In the genomic region with DNA sequence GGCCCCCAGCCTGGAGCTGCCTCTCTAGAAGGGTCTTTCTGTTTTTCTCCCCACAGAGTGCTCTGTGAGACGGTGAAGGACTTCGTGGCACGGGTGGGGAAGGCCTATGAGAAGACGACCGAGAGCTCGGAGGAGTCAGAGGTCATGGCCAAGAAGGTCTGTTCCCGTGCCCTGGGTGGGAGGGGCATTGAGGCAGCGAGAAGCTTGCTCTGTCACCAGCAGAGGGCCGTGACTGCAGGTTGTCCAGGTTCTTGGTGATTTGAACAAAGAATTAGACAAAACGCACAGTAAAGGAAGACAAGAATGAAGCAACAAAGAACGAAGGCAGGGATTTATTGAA, we compare ENCODE assay signal across 1 cellular context.
TF ChIP-seq lines count a peak whose summit lies in the region.

No MANE protein-coding gene starts in this region.

TF ChIP-seq in SK-N-SH treated with all-trans-retinoic acid at 6 μM for 48 hours, 23 proteins besides CTCF, POLR2A, EP300 and RAD21 (continued from another document):
- TF ChIP-seq, protein P1, sequence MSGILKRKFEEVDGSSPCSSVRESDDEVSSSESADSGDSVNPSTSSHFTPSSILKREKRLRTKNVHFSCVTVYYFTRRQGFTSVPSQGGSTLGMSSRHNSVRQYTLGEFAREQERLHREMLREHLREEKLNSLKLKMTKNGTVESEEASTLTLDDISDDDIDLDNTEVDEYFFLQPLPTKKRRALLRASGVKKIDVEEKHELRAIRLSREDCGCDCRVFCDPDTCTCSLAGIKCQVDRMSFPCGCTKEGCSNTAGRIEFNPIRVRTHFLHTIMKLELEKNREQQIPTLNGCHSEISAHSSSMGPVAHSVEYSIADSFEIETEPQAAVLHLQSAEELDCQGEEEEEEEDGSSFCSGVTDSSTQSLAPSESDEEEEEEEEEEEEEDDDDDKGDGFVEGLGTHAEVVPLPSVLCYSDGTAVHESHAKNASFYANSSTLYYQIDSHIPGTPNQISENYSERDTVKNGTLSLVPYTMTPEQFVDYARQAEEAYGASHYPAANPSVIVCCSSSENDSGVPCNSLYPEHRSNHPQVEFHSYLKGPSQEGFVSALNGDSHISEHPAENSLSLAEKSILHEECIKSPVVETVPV (CRISPR knock-in tag; IDR thresholded peaks at IDR 0.05) = no peak
